Comparison of ENCODE assay signal across 22 cellular contexts in the genomic region with DNA sequence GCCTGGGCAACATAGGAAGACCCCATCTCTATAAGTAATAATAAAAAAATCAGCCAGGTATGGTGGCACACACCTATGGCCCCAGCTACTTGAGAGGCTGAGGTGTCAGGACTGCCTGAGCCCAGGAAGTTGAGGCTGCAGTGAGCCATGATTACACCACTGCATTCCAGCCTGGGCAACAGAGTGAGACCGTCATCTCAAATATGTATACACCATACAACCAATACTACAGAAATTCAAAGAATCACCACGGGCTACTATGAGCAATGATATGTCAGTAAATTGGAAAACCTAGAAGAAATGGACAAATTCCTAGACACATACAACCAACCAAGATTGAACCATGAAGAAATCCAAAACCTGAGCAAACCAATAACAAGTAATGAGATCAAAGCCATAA.
"Had no signal": no experiment of that assay in that cellular context is flagged by ENCODE, and none has a peak within 500 bp of the region (broad histone marks: within the 10 kb centered on the region; RNA-seq: fewer than 3 reads in every experiment).

No MANE protein-coding gene starts in this region.

- H3K36me3 ChIP-seq: left lung, lower lobe of right lung had no signal

- H3K79me2 ChIP-seq: hepatocyte had no signal

- H2AFZ ChIP-seq: hepatocyte had no signal

- DNase-seq: dermis blood vessel endothelial cell; dorsolateral prefrontal cortex; effector CD4-positive, alpha-beta T cell; effector memory CD4-positive, alpha-beta T cell; heart left ventricle; hypothalamus; immature natural killer cell; islet precursor cell; kidney; kidney glomerular epithelial cell; left cardiac atrium; left lung; left ventricle myocardium superior; lower lobe of right lung; mesenchymal stem cell; mucosa of descending colon had no signal

- H3K9me3 Mint-ChIP-seq: immature natural killer cell had no signal

- H3K4me1 Mint-ChIP-seq: immature natural killer cell had no signal

- H3K9me3 ChIP-seq: esophagus muscularis mucosa, gastroesophageal sphincter, left lung, lower lobe of right lung, mucosa of descending colon had no signal

- H3K4me2 ChIP-seq: hepatocyte had no signal

- H3K27ac ChIP-seq: coronary artery, dorsolateral prefrontal cortex, esophagus muscularis mucosa, foreskin keratinocyte, gastroesophageal sphincter, heart left ventricle, hepatocyte, left lung, lower lobe of right lung had no signal

- ATAC-seq: foreskin keratinocyte, gastroesophageal sphincter, heart left ventricle, left cardiac atrium, left lung, left ventricle myocardium superior, lower lobe of right lung, mucosa of descending colon had no signal

- H3K4me3 Mint-ChIP-seq: immature natural killer cell, mesothelial cell of epicardium had no signal

- H3K27me3 ChIP-seq: dorsolateral prefrontal cortex, esophagus muscularis mucosa, foreskin keratinocyte, gastroesophageal sphincter, heart left ventricle, hepatocyte, left lung had no signal

- H3K4me1 ChIP-seq: esophagus muscularis mucosa, foreskin keratinocyte, gastroesophageal sphincter, heart left ventricle, left lung, lower lobe of right lung had no signal

- H3K27ac Mint-ChIP-seq: immature natural killer cell, mesothelial cell of epicardium had no signal

- H3K4me3 ChIP-seq: coronary artery, dorsolateral prefrontal cortex, esophagus muscularis mucosa, gastroesophageal sphincter, heart left ventricle, hepatocyte, left lung, lower lobe of right lung, mucosa of descending colon had no signal
